ENCODE assay signal across 8 cellular contexts in genomic region chr1:154971341-154971998, GRCh38. TPM values are rescaled to one million over a fixed set of nuclear protein-coding genes. Genes with fewer than 3 reads are reported as not detected.
DNase-seq lines count a peak whose midpoint lies in the region; ATAC-seq, FAIRE-seq and TF ChIP-seq lines count a peak whose summit lies in the region.

No MANE protein-coding gene starts in this region.

- FAIRE-seq in bronchial epithelial cell (lab: Jason Lieb, UNC) (no peak), HTR-8/SVneo (lab: Jason Lieb, UNC) (no peak)

- no peak for TF ChIP-seq CTCF in bronchial epithelial cell (IDR thresholded peaks at IDR 0.05; ENCODE audit: insufficient read depth, low read length, severe bottlenecking)

- peak overlapping the region; percentile 28 for H3K9ac ChIP-seq in Karpas-422 (ENCODE audit: low read length)
- H3K9ac ChIP-seq in mucosa of stomach (ENCODE audit: low read length): peak overlapping the region; percentile 65

- peaks cover 46% of the 10 kb centered on the region for H3K4me1 ChIP-seq in ACC112 (ENCODE audit: control insufficient read depth, insufficient read depth, low read length, unreplicated experiment)
- H3K4me1 ChIP-seq in Karpas-422 (ENCODE audit: low read length): peaks cover 45% of the 10 kb centered on the region
- peaks cover 54% of the 10 kb centered on the region for H3K4me1 ChIP-seq in mucosa of stomach (ENCODE audit: control insufficient read depth, insufficient read depth, low read length)

- DNase-seq in Karpas-422 (no peak), bronchial epithelial cell (ENCODE audit: low read depth) (peak; percentile 94), HTR-8/SVneo (ENCODE audit: insufficient read length, low spot score) (no peak), Kasumi-1 (lab: John Stamatoyannopoulos, UW) (no peak)

- no peak overlapping the region for H2AFZ ChIP-seq in ACC112 (ENCODE audit: low read length, unreplicated experiment)
- H2AFZ ChIP-seq in Karpas-422 (ENCODE audit: low read length): no peak overlapping the region

- H3K27me3 ChIP-seq in ACC112 (ENCODE audit: insufficient read depth, low read length) (no peaks in the 10 kb centered on the region), Karpas-422 (ENCODE audit: low read length) (no peaks in the 10 kb centered on the region), bronchial epithelial cell (ENCODE audit: control insufficient read depth, insufficient read depth, low read length) (no peaks in the 10 kb centered on the region), mucosa of stomach (ENCODE audit: control insufficient read depth, insufficient read depth, low read length) (no peaks in the 10 kb centered on the region)

- ATAC-seq in HG03460 (IDR thresholded peaks at IDR 0.05; ENCODE audit: unreplicated experiment) (no peak), HG03039 (IDR thresholded peaks at IDR 0.05; ENCODE audit: unreplicated experiment) (no peak)

- H3K79me2 ChIP-seq in ACC112 (ENCODE audit: control insufficient read depth, insufficient read depth, low read length, unreplicated experiment): peaks cover 60% of the 10 kb centered on the region
- H3K79me2 ChIP-seq in Karpas-422 (ENCODE audit: low read length): peaks cover 57% of the 10 kb centered on the region

- no peaks in the 10 kb centered on the region for H4K20me1 ChIP-seq in Karpas-422 (ENCODE audit: insufficient read depth, low read depth, low read length)

- H3K36me3 ChIP-seq in ACC112 (ENCODE audit: insufficient read depth, low read length) (no peaks in the 10 kb centered on the region; the same call in 1 of the 2 replicates), Karpas-422 (ENCODE audit: insufficient read depth, low read length) (peaks cover 5% of the 10 kb centered on the region; the same call in 1 of the 2 replicates), bronchial epithelial cell (ENCODE audit: control insufficient read depth, insufficient read depth, low read length) (peaks cover 22% of the 10 kb centered on the region), mucosa of stomach (ENCODE audit: control insufficient read depth, insufficient read depth, low read length) (peaks cover 16% of the 10 kb centered on the region)

- H3K9me3 ChIP-seq in Karpas-422 (ENCODE audit: low read length) (no peaks in the 10 kb centered on the region), mucosa of stomach (ENCODE audit: control insufficient read depth, low read length) (no peaks in the 10 kb centered on the region)

- H3K27ac ChIP-seq in ACC112 (ENCODE audit: low read depth, low read length) (peak overlapping the region; percentile 97), Karpas-422 (ENCODE audit: low read length) (no peak overlapping the region)

- H3K4me3 ChIP-seq in ACC112 (ENCODE audit: low read depth, low read length): peak overlapping the region; percentile 90
- H3K4me3 ChIP-seq in Karpas-422 (ENCODE audit: low read length): no peak overlapping the region
- H3K4me3 ChIP-seq in bronchial epithelial cell (ENCODE audit: low read depth, low read length): peak overlapping the region; percentile 74
- no peak overlapping the region for H3K4me3 ChIP-seq in mucosa of stomach (ENCODE audit: low read length)

- H3K4me2 ChIP-seq in Karpas-422 (ENCODE audit: low read depth, low read length, poor library complexity, severe bottlenecking): peak overlapping the region; percentile 55

- no peaks in the 10 kb centered on the region for H3K9me2 ChIP-seq in Karpas-422 (replicated peaks; ENCODE audit: insufficient read depth, low read length)

RNA-seq across cellular contexts. Expression of gene SHC1, which starts 0.9 kb away (rescaled TPM):
- total RNA-seq in Karpas-422 (2014; rRNA removed; shearing (Covaris generic); ENCODE audit: low replicate concordance): 27.8 and 35.3 TPM in 2 replicates
- 216 and 351 TPM in 2 replicates for total RNA-seq in bronchial epithelial cell

RNA-seq across cellular contexts. Expression of gene CKS1B, which starts 3.0 kb away (rescaled TPM):
- 110 and 225 TPM in 2 replicates for total RNA-seq in Karpas-422 (2014; rRNA removed; shearing (Covaris generic); ENCODE audit: low replicate concordance)
- 56.3 and 76.9 TPM in 2 replicates for total RNA-seq in bronchial epithelial cell

RNA-seq across cellular contexts. Expression of gene PYGO2, which starts 9.9 kb away (rescaled TPM):
- total RNA-seq in Karpas-422 (2014; rRNA removed; shearing (Covaris generic); ENCODE audit: low replicate concordance): 37.3 and 44.4 TPM in 2 replicates
- total RNA-seq in bronchial epithelial cell: 7.4 and 20.0 TPM in 2 replicates

RNA-seq across cellular contexts. Expression of gene FLAD1, which starts 11.7 kb away (rescaled TPM):
- 48.7 and 57.3 TPM in 2 replicates for total RNA-seq in Karpas-422 (2014; rRNA removed; shearing (Covaris generic); ENCODE audit: low replicate concordance)
- 40.8 and 49.3 TPM in 2 replicates for total RNA-seq in bronchial epithelial cell

RNA-seq across cellular contexts. Expression of gene PBXIP1, which starts 15.6 kb away (rescaled TPM):
- 26.1 and 55.8 TPM in 2 replicates for total RNA-seq in Karpas-422 (2014; rRNA removed; shearing (Covaris generic); ENCODE audit: low replicate concordance)
- 23.7 and 28.3 TPM in 2 replicates for total RNA-seq in bronchial epithelial cell

Comparison
In these comparisons a context has a peak if more than half of its experiments do, and no peak if none do; other contexts are left out.
1. H3K4me3 ChIP-seq: peak in ACC112 (single experiment) and bronchial epithelial cell (single experiment); none in Karpas-422 (single experiment) and mucosa of stomach (single experiment).